In genomic region chr7:21146642-21147423, GRCh38 we compare ENCODE assay signal across 1 cellular context.
TF ChIP-seq lines count a peak whose summit lies in the region.

No MANE protein-coding gene starts in this region.

TF ChIP-seq in H1, 55 proteins besides CTCF, POLR2A, EP300 and RAD21 (continued from another document):
- TF ChIP-seq CHD7 (IDR thresholded peaks at IDR 0.05; ENCODE audit: insufficient replicate concordance, low read length) = no peak
- no peak for TF ChIP-seq TCF12 (IDR thresholded peaks at IDR 0.05; ENCODE audit: low read depth, low read length)
